ENCODE assay signal across 17 cellular contexts in the genomic region with DNA sequence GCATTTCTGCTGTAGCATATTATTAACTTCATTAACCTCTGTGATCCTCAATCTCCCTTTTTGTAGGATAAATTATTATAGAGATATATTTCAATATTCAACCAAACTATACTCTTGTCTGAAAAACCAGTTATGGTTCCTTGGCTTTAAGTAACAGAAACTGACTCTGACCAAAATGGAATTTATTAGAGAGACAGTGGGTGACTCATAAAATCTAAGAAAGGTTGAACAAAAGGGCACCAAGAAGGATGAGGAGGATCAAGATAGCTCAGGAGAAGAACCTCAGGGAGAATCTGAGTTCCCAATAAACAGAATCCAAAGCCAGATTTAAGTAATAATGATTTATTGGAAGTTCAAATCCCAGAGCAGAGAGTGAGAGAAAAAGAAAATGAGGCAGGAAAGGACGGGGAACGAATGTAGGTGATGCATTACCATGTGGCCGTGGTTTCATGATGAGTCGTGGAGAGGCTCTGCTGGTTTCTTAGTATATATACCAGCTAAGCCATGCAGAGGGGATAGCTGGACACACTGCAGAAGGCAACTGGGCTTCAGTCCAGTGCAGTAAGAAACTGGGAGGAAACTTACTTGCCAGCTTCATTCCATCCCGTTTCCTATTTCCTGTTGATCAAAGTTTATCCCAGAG.
DNase-seq lines count a peak whose midpoint lies in the region; ATAC-seq and TF ChIP-seq lines count a peak whose summit lies in the region.
"Had no signal": no experiment of that assay in that cellular context is flagged by ENCODE, and none has a peak within 500 bp of the region (broad histone marks: within the 10 kb centered on the region; RNA-seq: fewer than 3 reads in every experiment).

No MANE protein-coding gene starts in this region.

- peak; percentile 8 for DNase-seq in AG10803 (ENCODE audit: low read depth)
- peak; percentile 56 for DNase-seq in HS-5 (ENCODE audit: low read depth)
- no peak for DNase-seq in NCI-H446 treated with DMSO at 0.1 percent for 48 hours (lab: John Stamatoyannopoulos, UW)
- no peak for DNase-seq in NCI-H128 (lab: John Stamatoyannopoulos, UW; ENCODE audit: unreplicated experiment)
- DNase-seq: activated CD4-positive, alpha-beta T cell treated with anti-CD3 and anti-CD28 coated beads, Interleukin-2, amount 50 U/mL, for 1 hour; activated naive CD4-positive, alpha-beta T cell; body of pancreas; foreskin keratinocyte; mucosa of descending colon; NCI-H2081; pancreas; upper lobe of left lung had no signal

- peak; percentile 63 for ATAC-seq in GM19351 (IDR thresholded peaks at IDR 0.05; ENCODE audit: unreplicated experiment)
- ATAC-seq in HG02798 (IDR thresholded peaks at IDR 0.05; ENCODE audit: poor library complexity, unreplicated experiment): peak; percentile 62
- no peak for ATAC-seq in GM19035 (IDR thresholded peaks at IDR 0.05; ENCODE audit: unreplicated experiment)
- no peak for ATAC-seq in HG03095 (IDR thresholded peaks at IDR 0.05; ENCODE audit: unreplicated experiment)
- ATAC-seq: A549, body of pancreas, foreskin keratinocyte, mucosa of descending colon, pancreas had no signal

- no peak for TF ChIP-seq CTCF in AG10803 (conservative IDR thresholded peaks at IDR 0.05; ENCODE audit: low read length)

- H3K4me3 ChIP-seq in AG10803 (ENCODE audit: low read length): no peak overlapping the region
- H3K4me3 ChIP-seq: A549, body of pancreas, mucosa of descending colon, pancreas, upper lobe of left lung had no signal

Comparison
In these comparisons a context has a peak if more than half of its experiments do, and no peak if none do; other contexts are left out.
1. DNase-seq: peak in AG10803 (single experiment) and HS-5 (single experiment); none in NCI-H446 treated with DMSO at 0.1 percent for 48 hours (single experiment) and NCI-H128 (single experiment).
2. ATAC-seq: peak in GM19351 (single experiment) and HG02798 (single experiment); none in GM19035 (single experiment) and HG03095 (single experiment).